In the genomic region with DNA sequence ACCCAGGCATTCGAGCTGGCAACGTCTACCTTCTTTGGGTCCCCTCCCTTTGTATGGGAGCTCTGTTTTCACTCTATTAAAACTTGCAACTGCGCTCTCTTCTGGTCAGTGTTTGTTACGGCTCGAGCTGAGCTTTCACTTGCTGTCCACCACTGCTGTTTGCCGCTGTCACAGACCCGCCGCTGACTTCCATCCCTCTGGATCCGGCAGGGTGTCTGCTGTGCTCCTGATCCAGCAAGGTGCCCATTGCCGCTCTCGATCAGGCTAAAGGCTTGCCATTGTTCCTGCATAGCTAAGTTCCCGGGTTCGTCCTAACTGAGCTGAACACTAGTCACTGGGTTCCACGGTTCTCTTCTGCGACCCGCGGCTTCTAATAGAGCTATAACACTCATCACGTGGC, we compare ENCODE assay signal across 1 cellular context.
TF ChIP-seq lines count a peak whose summit lies in the region.

No MANE protein-coding gene starts in this region.

TF ChIP-seq in SK-N-SH, 30 proteins besides CTCF, POLR2A, EP300 and RAD21 (continued from another document):
- TF ChIP-seq, protein P1, sequence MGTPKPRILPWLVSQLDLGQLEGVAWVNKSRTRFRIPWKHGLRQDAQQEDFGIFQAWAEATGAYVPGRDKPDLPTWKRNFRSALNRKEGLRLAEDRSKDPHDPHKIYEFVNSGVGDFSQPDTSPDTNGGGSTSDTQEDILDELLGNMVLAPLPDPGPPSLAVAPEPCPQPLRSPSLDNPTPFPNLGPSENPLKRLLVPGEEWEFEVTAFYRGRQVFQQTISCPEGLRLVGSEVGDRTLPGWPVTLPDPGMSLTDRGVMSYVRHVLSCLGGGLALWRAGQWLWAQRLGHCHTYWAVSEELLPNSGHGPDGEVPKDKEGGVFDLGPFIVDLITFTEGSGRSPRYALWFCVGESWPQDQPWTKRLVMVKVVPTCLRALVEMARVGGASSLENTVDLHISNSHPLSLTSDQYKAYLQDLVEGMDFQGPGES (IDR thresholded peaks at IDR 0.05; ENCODE audit: low read depth, low read length), result no peak
- TF ChIP-seq YY1 (IDR thresholded peaks at IDR 0.05; ENCODE audit: low read depth), result no peak
- no peak for TF ChIP-seq FOXM1 (IDR thresholded peaks at IDR 0.05; ENCODE audit: low read depth)
- no peak for TF ChIP-seq GABPA (IDR thresholded peaks at IDR 0.05; ENCODE audit: low read depth)
- TF ChIP-seq FOSL2 (IDR thresholded peaks at IDR 0.05; ENCODE audit: borderline replicate concordance, low read depth), result no peak
- TF ChIP-seq EZH2phosphoT487 (IDR thresholded peaks at IDR 0.05; ENCODE audit: borderline replicate concordance, low read depth), result no peak
